In genomic region chr11:20162824-20163777, GRCh38 we compare ENCODE assay signal across 9 cellular contexts. TPM values are rescaled to one million over a fixed set of nuclear protein-coding genes. Genes with fewer than 3 reads are reported as not detected.
DNase-seq lines count a peak whose midpoint lies in the region; ATAC-seq and TF ChIP-seq lines count a peak whose summit lies in the region.
"Had no signal": no experiment of that assay in that cellular context is flagged by ENCODE, and none has a peak within 500 bp of the region (broad histone marks: within the 10 kb centered on the region; RNA-seq: fewer than 3 reads in every experiment).

No MANE protein-coding gene starts in this region.

- peaks cover 27% of the 10 kb centered on the region for H4K20me1 ChIP-seq in BLaER1

- H3K36me3 Mint-ChIP-seq in naive thymus-derived CD8-positive, alpha-beta T cell = peaks cover 0 to 16% (median 12%) of the 10 kb centered on the region in 3 donors

- peak overlapping the region; percentile 65 to 89 (median 79) for H3K4me3 Mint-ChIP-seq in naive thymus-derived CD8-positive, alpha-beta T cell

- H3K9me3 ChIP-seq in BLaER1 (peaks cover 31% of the 10 kb centered on the region), ectodermal cell (ENCODE audit: control insufficient read depth, low read length) (no peaks in the 10 kb centered on the region)

- H3K9ac ChIP-seq in BLaER1 = no peak overlapping the region

- peak overlapping the region in 2 of 10 donors; percentile 70 to 72 for H3K27ac Mint-ChIP-seq in naive thymus-derived CD8-positive, alpha-beta T cell

- H3K27ac ChIP-seq in BLaER1 = no peak overlapping the region
- peak overlapping the region; percentile 63 for H3K27ac ChIP-seq in ectodermal cell (ENCODE audit: insufficient read depth, low read depth, low read length, poor library complexity, severe bottlenecking)

- H3K4me1 Mint-ChIP-seq in naive thymus-derived CD8-positive, alpha-beta T cell = peaks cover 20 to 41% (median 29%) of the 10 kb centered on the region in 4 donors

- peak; percentile 39 to 61 for ATAC-seq in naive thymus-derived CD8-positive, alpha-beta T cell
- ATAC-seq in GM18505 (IDR thresholded peaks at IDR 0.05; ENCODE audit: unreplicated experiment) = no peak

- H3K4me1 ChIP-seq in BLaER1 (0 out of 2 replicates have a peak, but pooled peaks cover 7% of the 10 kb centered on the region), ectodermal cell (ENCODE audit: control insufficient read depth, insufficient read depth, low read length) (peaks cover 62% of the 10 kb centered on the region)

- H3K4me3 ChIP-seq in BLaER1 (peak overlapping the region; percentile 33; the same call in 1 of the 2 replicates), ectodermal cell (ENCODE audit: insufficient read depth, low read depth, low read length) (peak overlapping the region; percentile 49)

- H3K9me3 Mint-ChIP-seq in naive thymus-derived CD8-positive, alpha-beta T cell = peaks cover 0 to 37% (median 2%) of the 10 kb centered on the region in 9 donors

- POLR2A ChIA-PET in naive thymus-derived CD8-positive, alpha-beta T cell (lab: Charles Lee) = no interaction called here

- WGBS in ectodermal cell, 2 experiments = 0% methylated on average over 61 of the region's 61 CpGs

- H3K36me3 ChIP-seq in BLaER1 (no peaks in the 10 kb centered on the region), ectodermal cell (ENCODE audit: control insufficient read depth, insufficient read depth, low read length) (no peaks in the 10 kb centered on the region)

- H3K27me3 Mint-ChIP-seq in naive thymus-derived CD8-positive, alpha-beta T cell = peaks cover 69 to 97% (median 86%) of the 10 kb centered on the region in 5 donors

- peaks cover 89% of the 10 kb centered on the region for H3K27me3 ChIP-seq in BLaER1
- peaks cover 86% of the 10 kb centered on the region for H3K27me3 ChIP-seq in ectodermal cell (ENCODE audit: control insufficient read depth, insufficient read depth, low read length, poor library complexity, severe bottlenecking)

- peak overlapping the region; percentile 52 for H3K4me2 ChIP-seq in BLaER1

- no peak for TF ChIP-seq POLR2A in GM18505 (IDR thresholded peaks at IDR 0.05; ENCODE audit: borderline replicate concordance, extremely low read depth, insufficient read depth, insufficient read length)

- peak; percentile 25 for DNase-seq in NCI-H1092 (lab: John Stamatoyannopoulos, UW)
- DNase-seq in naive thymus-derived CD8-positive, alpha-beta T cell = no peak
- DNase-seq in NCI-H2107 (lab: John Stamatoyannopoulos, UW) = no peak
- no peak for DNase-seq in SW 1271 (lab: John Stamatoyannopoulos, UW)
- no peak for DNase-seq in NCI-H1436 treated with DMSO at 0.1 percent for 48 hours (lab: John Stamatoyannopoulos, UW)

RNA-seq across cellular contexts. Expression of gene DBX1, which starts 2.8 kb away (rescaled TPM):
- 5.7 TPM for polyA plus RNA-seq in ectodermal cell (2013, experiment 1 of 4)
- 6.5 TPM for polyA plus RNA-seq in ectodermal cell (2013, experiment 2 of 4)
- polyA plus RNA-seq in ectodermal cell (2013, experiment 3 of 4) = 12.6 TPM
- polyA plus RNA-seq in ectodermal cell (2013, experiment 4 of 4) = 10.0 TPM
- total RNA-seq in naive thymus-derived CD8-positive, alpha-beta T cell = not detected
- polyA plus RNA-seq in naive thymus-derived CD8-positive, alpha-beta T cell = under 1 TPM in 1 of 3 donors, not detected in 2; 0.15 TPM
- total RNA-seq: ureter had no signal
